Comparison of ENCODE assay signal across 8 cellular contexts in genomic region chr17:55265434-55266021, GRCh38. TPM values are rescaled to one million over a fixed set of nuclear protein-coding genes. Genes with fewer than 3 reads are reported as not detected.
DNase-seq lines count a peak whose midpoint lies in the region; ATAC-seq and TF ChIP-seq lines count a peak whose summit lies in the region.

No MANE protein-coding gene starts in this region.

- H3K9ac ChIP-seq in MM.1S (ENCODE audit: low read length): no peak overlapping the region

- no peak for DNase-seq in A673 (ENCODE audit: low spot score)
- no peak for DNase-seq in MM.1S
- DNase-seq in chondrocyte (ENCODE audit: low spot score): no peak
- DNase-seq in lung (ENCODE audit: low spot score): no peak
- DNase-seq in cerebellar nuclear complex (lab: John Stamatoyannopoulos, UW): no peak

- no peaks in the 10 kb centered on the region for H3K9me2 ChIP-seq in MM.1S (replicated peaks; ENCODE audit: insufficient read depth, low read length)

- peaks cover 9% of the 10 kb centered on the region for H3K9me3 Mint-ChIP-seq in chondrocyte (ENCODE audit: low read depth)

- peaks cover 72% of the 10 kb centered on the region for H3K27me3 Mint-ChIP-seq in chondrocyte (ENCODE audit: low read depth)

- H3K27me3 ChIP-seq in A673 (replicated peaks; ENCODE audit: insufficient read depth, low read depth, low read length, poor library complexity) (no peaks in the 10 kb centered on the region), MM.1S (replicated peaks; ENCODE audit: insufficient read depth, low read length) (peaks cover 20% of the 10 kb centered on the region), lung (ENCODE audit: control insufficient read depth, insufficient read depth) (no peaks in the 10 kb centered on the region), thymus (ENCODE audit: control insufficient read depth, insufficient read depth) (peaks cover 63% of the 10 kb centered on the region)

- no TSS peak for BruUV-seq in A673 (replicated peaks; lab: Mats Ljungman, UMichigan)

- H3K27ac ChIP-seq in A673 (ENCODE audit: low read depth, low read length, poor library complexity, severe bottlenecking): no peak overlapping the region
- H3K27ac ChIP-seq in MM.1S (ENCODE audit: low read length): no peak overlapping the region
- peak overlapping the region; percentile 81 to 88 for H3K27ac ChIP-seq in lung (ENCODE audit: low read depth in 1 of 2, low read length in 1 of 2)
- no peak overlapping the region for H3K27ac ChIP-seq in thymus (ENCODE audit: low read depth)

- H4K20me1 ChIP-seq in MM.1S (ENCODE audit: insufficient read depth, low read length): no peaks in the 10 kb centered on the region

- WGBS in lung, 2 donors: 1% methylated on average over 48 of the region's 48 CpGs
- WGBS in thymus: 2% methylated on average over 48 of the region's 48 CpGs

- ATAC-seq in lung (ENCODE audit: insufficient read depth, low FRiP score) (no peak), GM21390 (IDR thresholded peaks at IDR 0.05; ENCODE audit: unreplicated experiment) (no peak), HG03135 (IDR thresholded peaks at IDR 0.05; ENCODE audit: unreplicated experiment) (no peak)

- H3K79me2 ChIP-seq in MM.1S (ENCODE audit: low read length): no peaks in the 10 kb centered on the region

- H3K4me3 Mint-ChIP-seq in chondrocyte (ENCODE audit: unreplicated experiment): peak overlapping the region; percentile 38

- H3K4me2 ChIP-seq in MM.1S (ENCODE audit: low read depth, low read length): peak overlapping the region; percentile 67

- intact Hi-C loops in A673 (cut with micrococcal nuclease; ENCODE audit: unreplicated experiment): no loop called here

- H3K4me1 Mint-ChIP-seq in chondrocyte (ENCODE audit: low read depth): peaks cover 9% of the 10 kb centered on the region

- H3F3A ChIP-seq in MM.1S (ENCODE audit: insufficient read depth, low read length): no peaks in the 10 kb centered on the region

- no peak overlapping the region for H3K27ac Mint-ChIP-seq in chondrocyte (ENCODE audit: unreplicated experiment)

- CTCF ChIA-PET in A673 (lab: Charles Lee): no interaction called here

- no peaks in the 10 kb centered on the region for H3K36me3 ChIP-seq in A673 (ENCODE audit: insufficient read depth, low read length, poor library complexity, severe bottlenecking)
- H3K36me3 ChIP-seq in MM.1S (replicated peaks; ENCODE audit: insufficient read depth, low read length): no peaks in the 10 kb centered on the region
- H3K36me3 ChIP-seq in lung (ENCODE audit: control insufficient read depth in 2 of 2, insufficient read depth in 2 of 2, low read length in 2 of 2): no peaks in the 10 kb centered on the region
- no peaks in the 10 kb centered on the region for H3K36me3 ChIP-seq in thymus (ENCODE audit: control insufficient read depth, insufficient read depth)

- H3K4me3 ChIP-seq in A673 (ENCODE audit: low read depth, low read length, poor library complexity, severe bottlenecking) (peak overlapping the region; percentile 48), MM.1S (ENCODE audit: low read length) (peak overlapping the region; percentile 42), lung (peak overlapping the region; percentile 41), thymus (ENCODE audit: low read length) (peak overlapping the region; percentile 47)

- H3K4me1 ChIP-seq in A673 (ENCODE audit: insufficient read depth, low read length, poor library complexity, severe bottlenecking) (peaks cover 9% of the 10 kb centered on the region), MM.1S (ENCODE audit: low read length) (0 out of 2 replicates have a peak, but pooled peaks cover 7% of the 10 kb centered on the region), lung (ENCODE audit: control insufficient read depth in 2 of 2, insufficient read depth in 2 of 2, low read length in 2 of 2) (peaks cover 2 to 6% of the 10 kb centered on the region in 2 donors), thymus (ENCODE audit: control insufficient read depth, insufficient read depth, low read length) (peaks cover 11% of the 10 kb centered on the region)

- TF ChIP-seq CTCF in A673 (conservative IDR thresholded peaks at IDR 0.05; ENCODE audit: low read depth, low read length) (no peak), MM.1S (IDR thresholded peaks at IDR 0.05; ENCODE audit: low read length) (no peak), chondrocyte (IDR thresholded peaks at IDR 0.05) (no peak), lung (IDR thresholded peaks at IDR 0.05; ENCODE audit: control extremely low read depth, extremely low read depth) (no peak)

- H3K9me3 ChIP-seq in A673 (ENCODE audit: low read depth, low read length, poor library complexity, severe bottlenecking): no peaks in the 10 kb centered on the region
- H3K9me3 ChIP-seq in MM.1S (replicated peaks; ENCODE audit: insufficient read depth, low read length): no peaks in the 10 kb centered on the region
- H3K9me3 ChIP-seq in lung (ENCODE audit: control insufficient read depth in 2 of 2, insufficient read depth in 1 of 2, low read length in 1 of 2): no peaks in the 10 kb centered on the region
- H3K9me3 ChIP-seq in thymus (ENCODE audit: control insufficient read depth): peaks cover 2% of the 10 kb centered on the region

- H2AFZ ChIP-seq in MM.1S (ENCODE audit: low read length): peak overlapping the region; percentile 52

- peaks cover 2% of the 10 kb centered on the region for H3K36me3 Mint-ChIP-seq in chondrocyte (ENCODE audit: low read depth)

- POLR2A ChIA-PET in A673 (lab: Charles Lee; ENCODE audit: low non-redundant PET): no interaction called here

RNA-seq across cellular contexts. Expression of gene HLF, which starts 0.8 kb away (rescaled TPM):
- 3.2 and 5.1 TPM in 2 replicates for total RNA-seq in A673 (2021)
- 0.18 to 0.47 TPM (median 0.27 TPM) in 3 replicates for total RNA-seq in chondrocyte
- 10 to 100 TPM in 1 of 2 donors, 1 to 10 TPM in 1; 9.9 to 21.3 TPM for total RNA-seq in lung
- 1 to 10 TPM; 3.2 to 5.8 TPM for polyA plus RNA-seq in lung
- 1.8 TPM for polyA plus RNA-seq in thymus

Comparison
In these comparisons a context has a peak if more than half of its experiments do, and no peak if none do; other contexts are left out.
1. H3K27ac ChIP-seq: peak in lung (2 of 2); none in A673 (single experiment), MM.1S (single experiment) and thymus (single experiment).
2. Peak in every context shown above with its lines, with median percentiles within 50 percentile points of each other: H3K4me3 ChIP-seq.